8 cellular contexts compared by ENCODE assay signal in the genomic region with DNA sequence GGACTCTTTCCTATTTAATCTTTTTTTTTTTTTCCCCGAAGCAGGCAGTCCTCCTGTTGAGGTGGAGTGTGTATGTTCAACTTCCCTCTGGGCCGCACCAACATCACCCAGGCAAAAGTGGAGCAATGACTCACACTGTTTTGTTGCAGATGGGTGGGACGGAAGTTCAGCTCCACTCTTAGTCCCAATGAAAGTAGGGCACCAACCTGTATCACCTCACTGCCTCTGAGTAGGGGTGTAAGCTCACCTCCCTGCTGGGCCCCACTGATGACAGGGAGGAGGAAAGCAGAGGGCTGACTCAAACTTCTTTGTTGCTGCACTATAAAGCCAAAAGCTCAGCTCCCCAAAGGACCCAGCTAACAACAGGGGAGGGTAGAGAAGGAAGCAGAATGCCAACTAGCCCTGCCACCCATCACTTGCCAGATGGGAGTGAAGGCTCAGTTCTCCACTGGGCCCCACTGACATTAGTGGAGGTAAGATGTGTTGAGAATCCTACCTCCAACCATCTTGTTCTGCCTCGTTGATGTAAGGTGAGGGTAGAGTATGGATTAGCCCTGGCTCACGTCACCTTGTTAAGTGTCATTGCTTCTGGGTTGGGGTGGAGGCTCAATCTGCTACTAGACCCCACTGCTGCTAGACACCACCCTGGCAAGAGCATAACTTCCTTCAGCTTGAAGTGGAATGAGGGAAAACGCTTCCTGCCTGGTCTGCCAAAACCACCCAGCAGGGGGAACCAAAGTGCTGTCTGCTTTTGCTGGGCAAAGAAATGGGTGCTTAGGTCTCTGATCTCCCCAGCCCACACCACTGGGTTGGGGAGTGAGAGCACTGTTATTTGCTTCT. TPM values are rescaled to one million over a fixed set of nuclear protein-coding genes. Genes with fewer than 3 reads are reported as not detected.
DNase-seq lines count a peak whose midpoint lies in the region; ATAC-seq and TF ChIP-seq lines count a peak whose summit lies in the region.
"Had no signal": no experiment of that assay in that cellular context is flagged by ENCODE, and none has a peak within 500 bp of the region (broad histone marks: within the 10 kb centered on the region; RNA-seq: fewer than 3 reads in every experiment).

No MANE protein-coding gene starts in this region.

- TF ChIP-seq EP300 in SK-N-SH (IDR thresholded peaks at IDR 0.05; ENCODE audit: borderline replicate concordance in 1 of 2, low read depth in 1 of 2, low read length in 1 of 2), result no peak

- H3K27me3 ChIP-seq in SK-N-SH (ENCODE audit: insufficient read depth) (no peaks in the 10 kb centered on the region), right atrium auricular region (no peaks in the 10 kb centered on the region)
- H3K27me3 ChIP-seq: breast epithelium had no signal

- TF ChIP-seq RAD21 in SK-N-SH (IDR thresholded peaks at IDR 0.05; ENCODE audit: low read length), result peak; percentile 64

- H3K9me2 ChIP-seq in SK-N-SH, result no peaks in the 10 kb centered on the region

- WGBS in SK-N-SH (ENCODE audit: low lambda C conversion rate), result 54% methylated on average over 6 of the region's 6 CpGs

- H3K36me3 ChIP-seq in SK-N-SH (replicated peaks in 1 of 2; ENCODE audit: control insufficient read depth in 1 of 2, insufficient read depth in 2 of 2, low read length in 1 of 2) (peaks cover 0 to 7% of the 10 kb centered on the region in 2 experiments), right atrium auricular region (no peaks in the 10 kb centered on the region)
- H3K36me3 ChIP-seq: breast epithelium had no signal

- no peaks in the 10 kb centered on the region for H3K9me3 Mint-ChIP-seq in activated naive CD4-positive, alpha-beta T cell treated with anti-CD3 and anti-CD28 coated beads, Interleukin-2, amount 10 ng/mL, durations not matched to agents 7 days and 5 days
- H3K9me3 Mint-ChIP-seq in stimulated activated memory B cell treated with anti-CD40 and anti-IgM and Interleukin-4, amounts not matched to agents 10 μg/mL and 1 μg/mL and 100 μg/mL, for 72 hours, result no peaks in the 10 kb centered on the region

- H3K4me3 Mint-ChIP-seq in activated naive CD4-positive, alpha-beta T cell treated with anti-CD3 and anti-CD28 coated beads, Interleukin-2, amount 10 ng/mL, durations not matched to agents 7 days and 5 days, result no peak overlapping the region
- no peak overlapping the region for H3K4me3 Mint-ChIP-seq in stimulated activated memory B cell treated with anti-CD40 and anti-IgM and Interleukin-4, amounts not matched to agents 10 μg/mL and 1 μg/mL and 100 μg/mL, for 72 hours

- POLR2A ChIA-PET in SK-N-SH (lab: Yijun Ruan, JAX), result no interaction called here

- ATAC-seq in HG02763 (IDR thresholded peaks at IDR 0.05; ENCODE audit: unreplicated experiment), result peak; percentile 74
- no peak for ATAC-seq in stimulated activated memory B cell treated with anti-CD40 and anti-IgM and Interleukin-4, amounts not matched to agents 10 μg/mL and 1 μg/mL and 100 μg/mL, for 72 hours

- CTCF ChIA-PET in SK-N-SH (lab: Yijun Ruan, JAX), result interaction anchor here (0.6 to 1.3 kb wide), 9 partner anchors 12 to 194 kb away, joined by 3 to 6 read pairs (median 3); a partner anchor contains a TSS
- CTCF ChIA-PET in activated naive CD4-positive, alpha-beta T cell treated with anti-CD3 and anti-CD28 coated beads, Interleukin-2, amount 10 ng/mL, durations not matched to agents 7 days and 5 days (lab: Charles Lee), result interaction anchor here (1.0 to 2.9 kb wide), 8 partner anchors 8 to 279 kb away, joined by 3 to 22 read pairs (median 4); no protein-coding TSS in a partner anchor

- H3K27ac ChIP-seq in SK-N-SH (ENCODE audit: low read depth in 2 of 2, low read length in 1 of 2) (no peak overlapping the region), right atrium auricular region (no peak overlapping the region)
- H3K27ac ChIP-seq: breast epithelium had no signal

- H3K36me3 Mint-ChIP-seq in activated naive CD4-positive, alpha-beta T cell treated with anti-CD3 and anti-CD28 coated beads, Interleukin-2, amount 10 ng/mL, durations not matched to agents 7 days and 5 days, result peaks cover 16% of the 10 kb centered on the region
- peaks cover 10% of the 10 kb centered on the region for H3K36me3 Mint-ChIP-seq in stimulated activated memory B cell treated with anti-CD40 and anti-IgM and Interleukin-4, amounts not matched to agents 10 μg/mL and 1 μg/mL and 100 μg/mL, for 72 hours

- no peaks in the 10 kb centered on the region for H3F3A ChIP-seq in SK-N-SH (replicated peaks; ENCODE audit: insufficient read depth)

- H3K4me2 ChIP-seq in SK-N-SH, result no peak overlapping the region

- TF ChIP-seq CTCF in GM12875 (IDR thresholded peaks at IDR 0.05; ENCODE audit: borderline replicate concordance, insufficient read depth, low read depth, low read length) (peak; percentile 83), SK-N-SH (IDR thresholded peaks at IDR 0.05) (peak; percentile 69), right atrium auricular region (IDR thresholded peaks at IDR 0.05) (peak; percentile 27 to 66)

- H3K27me3 Mint-ChIP-seq in activated naive CD4-positive, alpha-beta T cell treated with anti-CD3 and anti-CD28 coated beads, Interleukin-2, amount 10 ng/mL, durations not matched to agents 7 days and 5 days, result no peaks in the 10 kb centered on the region
- no peaks in the 10 kb centered on the region for H3K27me3 Mint-ChIP-seq in stimulated activated memory B cell treated with anti-CD40 and anti-IgM and Interleukin-4, amounts not matched to agents 10 μg/mL and 1 μg/mL and 100 μg/mL, for 72 hours

- H2AFZ ChIP-seq in SK-N-SH (ENCODE audit: low read depth), result no peak overlapping the region

- H3K4me3 ChIP-seq in GM12875 (ENCODE audit: low read depth, low read length) (no peak overlapping the region), SK-N-SH (ENCODE audit: low read depth in 2 of 2, low read length in 1 of 2) (no peak overlapping the region), right atrium auricular region (no peak overlapping the region)
- H3K4me3 ChIP-seq: breast epithelium had no signal

- peaks cover 44% of the 10 kb centered on the region for H3K79me2 ChIP-seq in SK-N-SH (ENCODE audit: insufficient read depth)

- DNase-seq in SK-N-SH (peak; percentile 35), right atrium auricular region (ENCODE audit: low spot score) (no peak)
- peak; percentile 78 for DNase-seq in activated naive CD4-positive, alpha-beta T cell treated with anti-CD3 and anti-CD28 coated beads, Interleukin-2, amount 10 ng/mL, durations not matched to agents 7 days and 5 days
- DNase-seq in stimulated activated CD4-positive, alpha-beta T cell treated with anti-CD3 and anti-CD28 coated beads, Interleukin-15, amount 100 ng/mL, for 48 hours (ENCODE audit: low read depth in 2 of 2), result peak; percentile 28 to 54

- H3K4me1 Mint-ChIP-seq in activated naive CD4-positive, alpha-beta T cell treated with anti-CD3 and anti-CD28 coated beads, Interleukin-2, amount 10 ng/mL, durations not matched to agents 7 days and 5 days, result peaks cover 44% of the 10 kb centered on the region
- H3K4me1 Mint-ChIP-seq in stimulated activated memory B cell treated with anti-CD40 and anti-IgM and Interleukin-4, amounts not matched to agents 10 μg/mL and 1 μg/mL and 100 μg/mL, for 72 hours, result no peaks in the 10 kb centered on the region

- no peaks in the 10 kb centered on the region for H3K9me3 ChIP-seq in SK-N-SH
- peaks cover 0 to 11% of the 10 kb centered on the region in 2 donors for H3K9me3 ChIP-seq in right atrium auricular region

- H3K4me1 ChIP-seq in SK-N-SH (ENCODE audit: control insufficient read depth in 1 of 2, insufficient read depth in 2 of 2, low read depth in 1 of 2, low read length in 1 of 2) (no peaks in the 10 kb centered on the region), right atrium auricular region (no peaks in the 10 kb centered on the region)
- H3K4me1 ChIP-seq: breast epithelium had no signal

- H3K9ac ChIP-seq in SK-N-SH, result no peak overlapping the region

- H4K20me1 ChIP-seq in SK-N-SH (ENCODE audit: insufficient read depth), result 0 out of 2 replicates have a peak, but pooled peaks cover 6% of the 10 kb centered on the region

- peak overlapping the region; percentile 81 for H3K27ac Mint-ChIP-seq in activated naive CD4-positive, alpha-beta T cell treated with anti-CD3 and anti-CD28 coated beads, Interleukin-2, amount 10 ng/mL, durations not matched to agents 7 days and 5 days
- H3K27ac Mint-ChIP-seq in stimulated activated memory B cell treated with anti-CD40 and anti-IgM and Interleukin-4, amounts not matched to agents 10 μg/mL and 1 μg/mL and 100 μg/mL, for 72 hours, result no peak overlapping the region

TF ChIP-seq in SK-N-SH, 30 proteins besides CTCF, POLR2A, EP300 and RAD21:
- TF ChIP-seq POLR2AphosphoS5 (IDR thresholded peaks at IDR 0.05; ENCODE audit: low read depth, low read length) (no peak), GABPA (IDR thresholded peaks at IDR 0.05; ENCODE audit: low read depth) (no peak), TEAD4 (IDR thresholded peaks at IDR 0.05; ENCODE audit: borderline replicate concordance, insufficient read depth) (no peak), SMC3 (IDR thresholded peaks at IDR 0.05; ENCODE audit: low read depth, low read length) (peak; percentile 55), RXRA (IDR thresholded peaks at IDR 0.05; ENCODE audit: borderline replicate concordance, low read depth) (no peak), NRF1 (IDR thresholded peaks at IDR 0.05; ENCODE audit: low read depth, low read length) (no peak)
TF ChIP-seq in SK-N-SH: peak in this region for 1.

RNA-seq across cellular contexts. Expression of a gene that starts 14.1 kb away (rescaled TPM):
- polyA plus RNA-seq in SK-N-SH (2012; rRNA removed), result 14.3 and 20.8 TPM in 2 replicates
- polyA plus RNA-seq in SK-N-SH (2012; cell fraction: cytosol; rRNA removed), result 21.6 and 24.3 TPM in 2 replicates
- 10.5 and 22.1 TPM in 2 replicates for polyA plus RNA-seq in SK-N-SH (2012; cell fraction: nucleus; rRNA removed)
- 10 to 100 TPM; 25.4 to 30.5 TPM for total RNA-seq in right atrium auricular region
